Comparison of ENCODE assay signal across 27 cellular contexts in genomic region chr2:105557021-105557420, GRCh38.
DNase-seq lines count a peak whose midpoint lies in the region; ATAC-seq and TF ChIP-seq lines count a peak whose summit lies in the region.
"Had no signal": no experiment of that assay in that cellular context is flagged by ENCODE, and none has a peak within 500 bp of the region (broad histone marks: within the 10 kb centered on the region; RNA-seq: fewer than 3 reads in every experiment).

No MANE protein-coding gene starts in this region.

- H3K23me2 ChIP-seq in H9 (ENCODE audit: insufficient read length, low read depth, low read length, poor library complexity, severe bottlenecking), result no peaks in the 10 kb centered on the region

- no peak overlapping the region for H2BK20ac ChIP-seq in H9 (ENCODE audit: low read depth, low read length, poor library complexity, severe bottlenecking)

- no peak overlapping the region for H3K4ac ChIP-seq in H9 (ENCODE audit: low read depth, low read length)

- ATAC-seq in left cardiac atrium, result peak; percentile 58 to 64
- ATAC-seq: activated T-cell treated with anti-CD3 and anti-CD28 coated beads, Interleukin-2, amount 50 U/mL, for 4 hours; K562; naive thymus-derived CD8-positive, alpha-beta T cell; PC-3 had no signal

- no peak for TF ChIP-seq CTCF in H9 (conservative IDR thresholded peaks at IDR 0.05)

- no peak overlapping the region for H3K9ac ChIP-seq in H9 (ENCODE audit: extremely low read depth, insufficient read length, low read length)
- H3K9ac ChIP-seq: SK-N-SH had no signal

- H3K79me1 ChIP-seq in H9 (ENCODE audit: insufficient read depth, low read depth, low read length, poor library complexity, severe bottlenecking), result no peaks in the 10 kb centered on the region

- H3K56ac ChIP-seq in H9 (ENCODE audit: insufficient read length, low read depth, low read length), result no peak overlapping the region

- intact Hi-C loops in left cardiac atrium (cut with DNase I), result no loop called here
- intact Hi-C loops in posterior cingulate gyrus (cut with DNase I), result no loop called here

- no peak overlapping the region for H2BK12ac ChIP-seq in H9 (ENCODE audit: insufficient read length, low read depth, low read length)

- no peak overlapping the region for H4K8ac ChIP-seq in H9 (replicated peaks; ENCODE audit: insufficient read length, low read depth, low read length)

- H3K4me3 Mint-ChIP-seq in H9, result no peak overlapping the region
- H3K4me3 Mint-ChIP-seq: activated B cell treated with CpG ODN at 0.5 μM for 24 hours; activated T-cell treated with anti-CD3 and anti-CD28 coated beads, Interleukin-2, amount 50 U/mL, for 4 hours; naive thymus-derived CD8-positive, alpha-beta T cell; T-helper 1 cell treated with Interleukin-12 subunit alpha and Interleukin-12 subunit beta and Interleukin-4 antibody, amounts not matched to agents 30 μg/mL and 1 μg/mL, for 36 hours had no signal

- no peaks in the 10 kb centered on the region for H4K20me1 ChIP-seq in H9 (ENCODE audit: control insufficient read depth, insufficient read depth, insufficient read length)

- no peak overlapping the region for H3K14ac ChIP-seq in H9 (ENCODE audit: insufficient read depth, low read length)

- H3K4me1 ChIP-seq in H9 (ENCODE audit: insufficient read depth, low read length), result no peaks in the 10 kb centered on the region
- H3K4me1 ChIP-seq: psoas muscle had no signal

- H3K23ac ChIP-seq in H9 (ENCODE audit: insufficient read length, low read depth, low read length), result no peak overlapping the region

- no peak overlapping the region for H2BK5ac ChIP-seq in H9 (ENCODE audit: insufficient read length, low read length)

- H2BK120ac ChIP-seq in H9 (ENCODE audit: low read depth, low read length, poor library complexity, severe bottlenecking), result no peak overlapping the region

- H2BK15ac ChIP-seq in H9 (ENCODE audit: low read depth, low read length), result no peak overlapping the region

- H3K79me2 ChIP-seq in H9 (ENCODE audit: insufficient read depth, low read length), result no peaks in the 10 kb centered on the region

- H3K18ac ChIP-seq in H9 (ENCODE audit: insufficient read length, low read depth, low read length), result no peak overlapping the region

- H3K36me3 Mint-ChIP-seq in H9 (ENCODE audit: insufficient read depth in 1 of 3, low read depth in 3 of 3), result no peaks in the 10 kb centered on the region
- H3K36me3 Mint-ChIP-seq: naive thymus-derived CD8-positive, alpha-beta T cell had no signal

- no peaks in the 10 kb centered on the region for H3K9me3 ChIP-seq in H9 (ENCODE audit: control insufficient read depth, low read depth, low read length)
- H3K9me3 ChIP-seq: MG63, psoas muscle, SK-N-SH, suprapubic skin had no signal

- H3K27ac Mint-ChIP-seq in H9, result no peak overlapping the region
- H3K27ac Mint-ChIP-seq: activated B cell treated with CpG ODN at 0.5 μM for 24 hours; T-helper 1 cell treated with Interleukin-12 subunit alpha and Interleukin-12 subunit beta and Interleukin-4 antibody, amounts not matched to agents 30 μg/mL and 1 μg/mL, for 36 hours had no signal

- no peaks in the 10 kb centered on the region for H3K27me3 ChIP-seq in H9 (ENCODE audit: insufficient read depth, low read length)
- H3K27me3 ChIP-seq: MG63 had no signal

- no peak overlapping the region for H3K27ac ChIP-seq in H9 (ENCODE audit: insufficient read length, low read depth, low read length)
- H3K27ac ChIP-seq: psoas muscle, suprapubic skin had no signal

- H4K5ac ChIP-seq in H9 (ENCODE audit: insufficient read length, low read depth, low read length), result no peak overlapping the region

- no peaks in the 10 kb centered on the region for H3K9me3 Mint-ChIP-seq in H9
- H3K9me3 Mint-ChIP-seq: activated B cell treated with CpG ODN at 0.5 μM for 24 hours; activated T-cell treated with anti-CD3 and anti-CD28 coated beads, Interleukin-2, amount 50 U/mL, for 4 hours; naive thymus-derived CD8-positive, alpha-beta T cell; T-helper 1 cell treated with Interleukin-12 subunit alpha and Interleukin-12 subunit beta and Interleukin-4 antibody, amounts not matched to agents 30 μg/mL and 1 μg/mL, for 36 hours had no signal

- H3K4me1 Mint-ChIP-seq in H9, result peaks cover 1 to 4% of the 10 kb centered on the region in 2 experiments; a peak in 1 of 4 replicates
- H3K4me1 Mint-ChIP-seq: activated B cell treated with CpG ODN at 0.5 μM for 24 hours had no signal

- no peak overlapping the region for H2AK5ac ChIP-seq in H9 (ENCODE audit: insufficient read length, low read length)

- no peak overlapping the region for H3K4me2 ChIP-seq in H9 (ENCODE audit: insufficient read depth, insufficient read length, low read length)
- H3K4me2 ChIP-seq: SK-N-SH had no signal

- peak; percentile 5 for DNase-seq in H9
- peak; percentile 80 for DNase-seq in cerebellum (ENCODE audit: low spot score)
- DNase-seq in left cardiac atrium, result peak; percentile 43
- peak in 8 of 10 donors; percentile 30 to 92 (median 66) for DNase-seq in posterior cingulate gyrus
- no peak for DNase-seq in AML-193 (lab: John Stamatoyannopoulos, UW)
- no peak for DNase-seq in GDM1 (lab: John Stamatoyannopoulos, UW)
- DNase-seq in GM19240 (ENCODE audit: insufficient read length, low spot score), result no peak
- DNase-seq in GM03348 (ENCODE audit: low spot score), result no peak
- DNase-seq: activated B cell treated with CpG ODN at 0.5 μM for 24 hours; activated CD4-positive, alpha-beta T cell treated with anti-CD3 and anti-CD28 coated beads, Interleukin-2, amount 50 U/mL, for 1 hour; activated naive CD4-positive, alpha-beta T cell; activated T-cell treated with anti-CD3 and anti-CD28 coated beads, Interleukin-2, amount 50 U/mL, for 4 hours; central memory CD4-positive, alpha-beta T cell; COR-L47; DMS79; MG63; naive thymus-derived CD8-positive, alpha-beta T cell; NCI-H1105; NCI-H187; NK-92 treated with Interleukin-12 subunit alpha and Interleukin-12 subunit beta, amount 100 ng/mL, for 24 hours; PC-3; stimulated activated naive CD4-positive, alpha-beta T cell had no signal

- no peak overlapping the region for H2AFZ ChIP-seq in H9 (ENCODE audit: low read length)

- no peak overlapping the region for H3T11ph ChIP-seq in H9 (ENCODE audit: low read length)

- H3K27me3 Mint-ChIP-seq in H9 (ENCODE audit: low read depth), result peaks cover 23% of the 10 kb centered on the region

- WGBS in H9 (ENCODE audit: extremely low coverage, insufficient read length, low lambda C conversion rate), result no CpG with 5 or more reads among the region's 8 CpGs

- no peak overlapping the region for H4K91ac ChIP-seq in H9 (ENCODE audit: insufficient read length, low read depth, low read length)

Comparison
In these comparisons a context has a peak if more than half of its experiments do, and no peak if none do; other contexts are left out.
1. DNase-seq: peak in H9 (single experiment), cerebellum (single experiment), left cardiac atrium (single experiment) and posterior cingulate gyrus (8 of 10); none in AML-193 (0 of 2), GDM1 (single experiment), GM19240 (single experiment) and GM03348 (single experiment).